10 cellular contexts compared by ENCODE assay signal in genomic region chr11:32895471-32895870, GRCh38. TPM values are rescaled to one million over a fixed set of nuclear protein-coding genes. Genes with fewer than 3 reads are reported as not detected.
DNase-seq lines count a peak whose midpoint lies in the region; ATAC-seq and TF ChIP-seq lines count a peak whose summit lies in the region.
"Had no signal": no experiment of that assay in that cellular context is flagged by ENCODE, and none has a peak within 500 bp of the region (broad histone marks: within the 10 kb centered on the region; RNA-seq: fewer than 3 reads in every experiment).

No MANE protein-coding gene starts in this region.

- H3K4me3 Mint-ChIP-seq in natural killer cell (peak overlapping the region; percentile 50), endodermal cell (peak overlapping the region; percentile 96), type B pancreatic cell (peak overlapping the region; percentile 80)
- H3K4me3 Mint-ChIP-seq in natural killer cell treated with Interleukin-12 subunit alpha and Interleukin-12 subunit beta and Interleukin-15 and Interleukin-18, amount 100 ng/mL, for 72 hours: no peak overlapping the region

- H3K27ac Mint-ChIP-seq in natural killer cell (peak overlapping the region in 1 of 2 donors; percentile 63), endodermal cell (no peak overlapping the region), type B pancreatic cell (peak overlapping the region; percentile 77)
- no peak overlapping the region for H3K27ac Mint-ChIP-seq in natural killer cell treated with Interleukin-12 subunit alpha and Interleukin-12 subunit beta and Interleukin-15 and Interleukin-18, amount 100 ng/mL, for 72 hours

- peaks cover 3% of the 10 kb centered on the region for H3K4me1 ChIP-seq in endodermal cell (ENCODE audit: control insufficient read depth, insufficient read depth, low read length)

- H3K27ac ChIP-seq in endodermal cell (ENCODE audit: low read depth, low read length): no peak overlapping the region

- WGBS in endodermal cell (ENCODE audit: insufficient coverage in 1 of 2, insufficient read length in 1 of 2), 2 experiments: 17 to 25% methylated on average over 1 of the region's 1 CpG

- peak overlapping the region; percentile 76 for H3K9ac ChIP-seq in endodermal cell (ENCODE audit: extremely low read depth, low read length, poor library complexity, severe bottlenecking)

- H3K36me3 Mint-ChIP-seq in natural killer cell (no peaks in the 10 kb centered on the region), endodermal cell (ENCODE audit: low read depth) (peaks cover 17% of the 10 kb centered on the region), type B pancreatic cell (peaks cover 23% of the 10 kb centered on the region)
- no peaks in the 10 kb centered on the region for H3K36me3 Mint-ChIP-seq in natural killer cell treated with Interleukin-12 subunit alpha and Interleukin-12 subunit beta and Interleukin-15 and Interleukin-18, amount 100 ng/mL, for 72 hours

- DNase-seq in natural killer cell (no peak), NCI-H69 (lab: John Stamatoyannopoulos, UW) (peak; percentile 72), endodermal cell (no peak), type B pancreatic cell (ENCODE audit: extremely low spot score, unreplicated experiment) (no peak), SHP77 (lab: John Stamatoyannopoulos, UW) (no peak)
- no peak for DNase-seq in natural killer cell treated with Interleukin-12 subunit alpha and Interleukin-12 subunit beta and Interleukin-15 and Interleukin-18, amount 100 ng/mL, for 72 hours (ENCODE audit: low spot score)
- DNase-seq: spleen, uterus had no signal

- peaks cover 8% of the 10 kb centered on the region for H3K27me3 ChIP-seq in endodermal cell (ENCODE audit: control insufficient read depth, insufficient read depth, low read length, poor library complexity, severe bottlenecking)
- H3K27me3 ChIP-seq: spleen, uterus had no signal

- H3K27me3 Mint-ChIP-seq in natural killer cell (ENCODE audit: low read depth in 2 of 2) (no peaks in the 10 kb centered on the region), endodermal cell (ENCODE audit: insufficient read depth) (no peaks in the 10 kb centered on the region), type B pancreatic cell (peaks cover 3% of the 10 kb centered on the region)
- no peaks in the 10 kb centered on the region for H3K27me3 Mint-ChIP-seq in natural killer cell treated with Interleukin-12 subunit alpha and Interleukin-12 subunit beta and Interleukin-15 and Interleukin-18, amount 100 ng/mL, for 72 hours

- intact Hi-C loops in natural killer cell (cut with micrococcal nuclease): loop anchor here (10.0 kb wide), 2 partner anchors 359 to 1159 kb away; partner anchors contain the start of genes CAPRIN1 and HIPK3

- TF ChIP-seq CTCF in natural killer cell (IDR thresholded peaks at IDR 0.05): no peak
- no peak for TF ChIP-seq CTCF in endodermal cell (conservative IDR thresholded peaks at IDR 0.05)
- TF ChIP-seq CTCF in type B pancreatic cell (conservative IDR thresholded peaks at IDR 0.05): no peak

- ATAC-seq in natural killer cell: no peak
- no peak for ATAC-seq in natural killer cell treated with Interleukin-12 subunit alpha and Interleukin-12 subunit beta and Interleukin-15 and Interleukin-18, amount 100 ng/mL, for 72 hours
- ATAC-seq in HG02759 (IDR thresholded peaks at IDR 0.05; ENCODE audit: unreplicated experiment): no peak
- ATAC-seq in HG03571 (IDR thresholded peaks at IDR 0.05; ENCODE audit: unreplicated experiment): no peak

- H3K9me3 ChIP-seq in endodermal cell (ENCODE audit: control insufficient read depth, low read length): no peaks in the 10 kb centered on the region
- H3K9me3 ChIP-seq: spleen, uterus had no signal

- peak overlapping the region; percentile 91 for H3K4me3 ChIP-seq in endodermal cell (ENCODE audit: low read length)
- H3K4me3 ChIP-seq: uterus had no signal

- H3K9me3 Mint-ChIP-seq in natural killer cell: no peaks in the 10 kb centered on the region
- H3K9me3 Mint-ChIP-seq in natural killer cell treated with Interleukin-12 subunit alpha and Interleukin-12 subunit beta and Interleukin-15 and Interleukin-18, amount 100 ng/mL, for 72 hours: no peaks in the 10 kb centered on the region
- H3K9me3 Mint-ChIP-seq in endodermal cell: no peaks in the 10 kb centered on the region
- no peaks in the 10 kb centered on the region for H3K9me3 Mint-ChIP-seq in type B pancreatic cell

- H3K4me1 Mint-ChIP-seq in natural killer cell: peaks cover 47 to 48% of the 10 kb centered on the region in 2 donors
- H3K4me1 Mint-ChIP-seq in natural killer cell treated with Interleukin-12 subunit alpha and Interleukin-12 subunit beta and Interleukin-15 and Interleukin-18, amount 100 ng/mL, for 72 hours (ENCODE audit: low read depth in 2 of 2): peaks cover 36 to 38% of the 10 kb centered on the region in 2 donors
- H3K4me1 Mint-ChIP-seq in endodermal cell: peaks cover 39% of the 10 kb centered on the region
- H3K4me1 Mint-ChIP-seq in type B pancreatic cell (ENCODE audit: unreplicated experiment): peaks cover 36% of the 10 kb centered on the region

- H3K36me3 ChIP-seq in endodermal cell (ENCODE audit: control insufficient read depth, insufficient read depth, low read length): no peaks in the 10 kb centered on the region
- H3K36me3 ChIP-seq: uterus had no signal

RNA-seq across cellular contexts. Expression of gene QSER1, which starts 2.9 kb away (rescaled TPM):
- total RNA-seq in natural killer cell (10 to 100 TPM; 14.5 to 21.5 (median 17.8) TPM), endodermal cell (10 to 100 TPM; 66.5 to 82.0 TPM), type B pancreatic cell (ENCODE audit: low replicate concordance) (29.4 and 54.4 TPM in 2 replicates)
- 10 to 100 TPM; 15.5 to 22.6 TPM for total RNA-seq in natural killer cell treated with Interleukin-12 subunit alpha and Interleukin-12 subunit beta and Interleukin-15 and Interleukin-18, amount 100 ng/mL, for 72 hours
- 40.1 TPM for polyA plus RNA-seq in endodermal cell (2013, experiment 1 of 2)
- 40.0 TPM for polyA plus RNA-seq in endodermal cell (2013, experiment 2 of 2)
